Comparison of ENCODE assay signal across 1 cellular context in the genomic region with DNA sequence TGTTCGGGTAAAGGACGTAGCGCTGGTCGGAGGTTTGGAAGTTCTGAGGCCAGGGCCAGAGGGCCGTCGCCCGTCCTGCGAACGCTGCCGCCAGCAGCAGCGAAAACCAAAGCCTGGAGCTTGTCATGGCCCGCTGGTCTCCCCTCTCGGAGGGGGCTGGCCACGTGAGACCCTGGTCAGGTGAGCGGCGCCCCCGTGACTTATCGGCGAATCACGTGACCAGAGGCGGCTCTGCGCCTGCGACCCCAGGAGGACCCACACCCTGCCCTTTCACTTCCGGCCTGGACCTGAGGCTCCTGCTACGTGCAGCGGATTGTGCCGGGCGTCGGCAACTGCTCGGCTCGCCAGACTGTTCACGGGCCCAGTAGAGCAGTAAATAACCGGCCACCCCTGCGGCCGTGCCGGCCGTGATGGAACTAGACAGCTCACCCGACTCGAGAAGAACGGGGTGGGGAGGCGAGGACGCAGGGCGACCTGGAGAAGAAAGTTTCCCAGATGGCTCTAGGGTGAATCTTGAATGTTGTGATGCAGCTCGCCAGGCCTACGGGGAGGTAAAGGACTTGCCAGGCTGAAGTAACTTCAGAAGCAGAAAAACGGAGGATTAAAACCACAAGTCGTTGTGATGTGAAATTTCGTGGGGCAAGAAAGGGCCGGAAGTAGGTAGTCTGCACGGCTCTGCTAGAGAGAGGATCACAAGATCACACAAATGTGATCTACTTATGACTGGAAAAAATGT.
TF ChIP-seq lines count a peak whose summit lies in the region.

A gene (minus strand): TSS at position 169 of the 736 bp plus-strand sequence. CDS start 42 bp downstream, at position 127.

TF ChIP-seq in HepG2, 621 proteins besides CTCF, POLR2A, EP300 and RAD21 (continued from another document and continues in another):
- TF ChIP-seq, protein P1, sequence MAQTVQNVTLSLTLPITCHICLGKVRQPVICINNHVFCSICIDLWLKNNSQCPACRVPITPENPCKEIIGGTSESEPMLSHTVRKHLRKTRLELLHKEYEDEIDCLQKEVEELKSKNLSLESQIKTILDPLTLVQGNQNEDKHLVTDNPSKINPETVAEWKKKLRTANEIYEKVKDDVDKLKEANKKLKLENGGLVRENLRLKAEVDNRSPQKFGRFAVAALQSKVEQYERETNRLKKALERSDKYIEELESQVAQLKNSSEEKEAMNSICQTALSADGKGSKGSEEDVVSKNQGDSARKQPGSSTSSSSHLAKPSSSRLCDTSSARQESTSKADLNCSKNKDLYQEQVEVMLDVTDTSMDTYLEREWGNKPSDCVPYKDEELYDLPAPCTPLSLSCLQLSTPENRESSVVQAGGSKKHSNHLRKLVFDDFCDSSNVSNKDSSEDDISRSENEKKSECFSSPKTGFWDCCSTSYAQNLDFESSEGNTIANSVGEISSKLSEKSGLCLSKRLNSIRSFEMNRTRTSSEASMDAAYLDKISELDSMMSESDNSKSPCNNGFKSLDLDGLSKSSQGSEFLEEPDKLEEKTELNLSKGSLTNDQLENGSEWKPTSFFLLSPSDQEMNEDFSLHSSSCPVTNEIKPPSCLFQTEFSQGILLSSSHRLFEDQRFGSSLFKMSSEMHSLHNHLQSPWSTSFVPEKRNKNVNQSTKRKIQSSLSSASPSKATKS (CRISPR knock-in tag; IDR thresholded peaks at IDR 0.05), result 0 out of 2 replicates have a peak, but pooled peaks have one; percentile 41
- TF ChIP-seq, protein P2, sequence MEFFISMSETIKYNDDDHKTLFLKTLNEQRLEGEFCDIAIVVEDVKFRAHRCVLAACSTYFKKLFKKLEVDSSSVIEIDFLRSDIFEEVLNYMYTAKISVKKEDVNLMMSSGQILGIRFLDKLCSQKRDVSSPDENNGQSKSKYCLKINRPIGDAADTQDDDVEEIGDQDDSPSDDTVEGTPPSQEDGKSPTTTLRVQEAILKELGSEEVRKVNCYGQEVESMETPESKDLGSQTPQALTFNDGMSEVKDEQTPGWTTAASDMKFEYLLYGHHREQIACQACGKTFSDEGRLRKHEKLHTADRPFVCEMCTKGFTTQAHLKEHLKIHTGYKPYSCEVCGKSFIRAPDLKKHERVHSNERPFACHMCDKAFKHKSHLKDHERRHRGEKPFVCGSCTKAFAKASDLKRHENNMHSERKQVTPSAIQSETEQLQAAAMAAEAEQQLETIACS (CRISPR knock-in tag; IDR thresholded peaks at IDR 0.05), result peak; percentile 28; the same call in 1 of the 2 replicates
- peak; percentile 55; the same call in 1 of the 2 replicates for TF ChIP-seq GLI4 (CRISPR knock-in tag; IDR thresholded peaks at IDR 0.05; ENCODE audit: borderline replicate concordance)
- 0 out of 2 replicates have a peak, but pooled peaks have one; percentile 61 for TF ChIP-seq NCOA5 (CRISPR knock-in tag; IDR thresholded peaks at IDR 0.05)
- peak; percentile 91 for TF ChIP-seq RXRA (CRISPR knock-in tag; IDR thresholded peaks at IDR 0.05)
- no peak for TF ChIP-seq RARG (CRISPR knock-in tag; IDR thresholded peaks at IDR 0.05; ENCODE audit: low read depth)
- TF ChIP-seq HOXA3 (CRISPR knock-in tag; IDR thresholded peaks at IDR 0.05), result peak; percentile 94
- TF ChIP-seq RELA (CRISPR knock-in tag; IDR thresholded peaks at IDR 0.05), result peak; percentile 82; the same call in 1 of the 2 replicates
- peak; percentile 19; the same call in 1 of the 2 replicates for TF ChIP-seq HES4 (CRISPR knock-in tag; IDR thresholded peaks at IDR 0.05; ENCODE audit: borderline replicate concordance)
- TF ChIP-seq ZNF484 (CRISPR knock-in tag; IDR thresholded peaks at IDR 0.05; ENCODE audit: borderline replicate concordance, low read depth), result no peak
- TF ChIP-seq, protein P3, sequence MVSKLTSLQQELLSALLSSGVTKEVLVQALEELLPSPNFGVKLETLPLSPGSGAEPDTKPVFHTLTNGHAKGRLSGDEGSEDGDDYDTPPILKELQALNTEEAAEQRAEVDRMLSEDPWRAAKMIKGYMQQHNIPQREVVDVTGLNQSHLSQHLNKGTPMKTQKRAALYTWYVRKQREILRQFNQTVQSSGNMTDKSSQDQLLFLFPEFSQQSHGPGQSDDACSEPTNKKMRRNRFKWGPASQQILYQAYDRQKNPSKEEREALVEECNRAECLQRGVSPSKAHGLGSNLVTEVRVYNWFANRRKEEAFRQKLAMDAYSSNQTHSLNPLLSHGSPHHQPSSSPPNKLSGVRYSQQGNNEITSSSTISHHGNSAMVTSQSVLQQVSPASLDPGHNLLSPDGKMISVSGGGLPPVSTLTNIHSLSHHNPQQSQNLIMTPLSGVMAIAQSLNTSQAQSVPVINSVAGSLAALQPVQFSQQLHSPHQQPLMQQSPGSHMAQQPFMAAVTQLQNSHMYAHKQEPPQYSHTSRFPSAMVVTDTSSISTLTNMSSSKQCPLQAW (CRISPR knock-in tag; IDR thresholded peaks at IDR 0.05), result peak; percentile 87; the same call in 1 of the 2 replicates
- peak; percentile 12; the same call in 1 of the 2 replicates for TF ChIP-seq SOX13 (IDR thresholded peaks at IDR 0.05)
- TF ChIP-seq SOX13 (CRISPR knock-in tag; conservative IDR thresholded peaks at IDR 0.05 in 1 of 2, IDR thresholded peaks at IDR 0.05 in 1 of 2), result peak in 1 of 2 experiments; percentile 64; a peak in 2 of 4 replicates
- peak; percentile 56; the same call in 1 of the 2 replicates for TF ChIP-seq NFRKB (IDR thresholded peaks at IDR 0.05)
- peak; percentile 88; the same call in 1 of the 2 replicates for TF ChIP-seq ZNF569 (CRISPR knock-in tag; IDR thresholded peaks at IDR 0.05; ENCODE audit: borderline replicate concordance)
- TF ChIP-seq ZNF670 (CRISPR knock-in tag; IDR thresholded peaks at IDR 0.05; ENCODE audit: borderline replicate concordance), result peak; percentile 95
- TF ChIP-seq ZNF614 (CRISPR knock-in tag; IDR thresholded peaks at IDR 0.05; ENCODE audit: borderline replicate concordance), result peak; percentile 81; the same call in 1 of the 2 replicates
- TF ChIP-seq ZNF557 (CRISPR knock-in tag; IDR thresholded peaks at IDR 0.05), result 0 out of 2 replicates have a peak, but pooled peaks have one; percentile 60
- TF ChIP-seq, protein P4, sequence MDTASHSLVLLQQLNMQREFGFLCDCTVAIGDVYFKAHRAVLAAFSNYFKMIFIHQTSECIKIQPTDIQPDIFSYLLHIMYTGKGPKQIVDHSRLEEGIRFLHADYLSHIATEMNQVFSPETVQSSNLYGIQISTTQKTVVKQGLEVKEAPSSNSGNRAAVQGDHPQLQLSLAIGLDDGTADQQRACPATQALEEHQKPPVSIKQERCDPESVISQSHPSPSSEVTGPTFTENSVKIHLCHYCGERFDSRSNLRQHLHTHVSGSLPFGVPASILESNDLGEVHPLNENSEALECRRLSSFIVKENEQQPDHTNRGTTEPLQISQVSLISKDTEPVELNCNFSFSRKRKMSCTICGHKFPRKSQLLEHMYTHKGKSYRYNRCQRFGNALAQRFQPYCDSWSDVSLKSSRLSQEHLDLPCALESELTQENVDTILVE (CRISPR knock-in tag; IDR thresholded peaks at IDR 0.05), result peak; percentile 87
- TF ChIP-seq ZNF431 (CRISPR knock-in tag; IDR thresholded peaks at IDR 0.05; ENCODE audit: borderline replicate concordance, low read depth), result peak; percentile 96
- peak; percentile 82 for TF ChIP-seq ZNF317 (CRISPR knock-in tag; IDR thresholded peaks at IDR 0.05)
- TF ChIP-seq ZNF468 (CRISPR knock-in tag; IDR thresholded peaks at IDR 0.05), result peak; percentile 68; the same call in 1 of the 2 replicates
- no peak; the same call in 1 of the 2 replicates for TF ChIP-seq MAF1 (CRISPR knock-in tag; IDR thresholded peaks at IDR 0.05; ENCODE audit: borderline replicate concordance)
- TF ChIP-seq ZNF768 (CRISPR knock-in tag; IDR thresholded peaks at IDR 0.05), result peak; percentile 76; the same call in 1 of the 2 replicates
- TF ChIP-seq, protein P5, sequence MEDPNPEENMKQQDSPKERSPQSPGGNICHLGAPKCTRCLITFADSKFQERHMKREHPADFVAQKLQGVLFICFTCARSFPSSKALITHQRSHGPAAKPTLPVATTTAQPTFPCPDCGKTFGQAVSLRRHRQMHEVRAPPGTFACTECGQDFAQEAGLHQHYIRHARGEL (CRISPR knock-in tag; IDR thresholded peaks at IDR 0.05), result 0 out of 2 replicates have a peak, but pooled peaks have one; percentile 43
- peak; percentile 71 for TF ChIP-seq HCFC1 (IDR thresholded peaks at IDR 0.05; ENCODE audit: low read depth, low read length)
- peak; percentile 95 for TF ChIP-seq ZNF891 (CRISPR knock-in tag; IDR thresholded peaks at IDR 0.05)
- TF ChIP-seq TCF7L2 (IDR thresholded peaks at IDR 0.05; ENCODE audit: low read depth, low read length), result no peak
- TF ChIP-seq ASH2L (IDR thresholded peaks at IDR 0.05; ENCODE audit: insufficient read length, low read depth, low read length), result peak; percentile 86
- no peak; the same call in 1 of the 2 replicates for TF ChIP-seq ZNF337 (CRISPR knock-in tag; IDR thresholded peaks at IDR 0.05; ENCODE audit: borderline replicate concordance, low read depth)
- TF ChIP-seq KLF6 (CRISPR knock-in tag; IDR thresholded peaks at IDR 0.05), result peak; percentile 87
- TF ChIP-seq, protein P6, sequence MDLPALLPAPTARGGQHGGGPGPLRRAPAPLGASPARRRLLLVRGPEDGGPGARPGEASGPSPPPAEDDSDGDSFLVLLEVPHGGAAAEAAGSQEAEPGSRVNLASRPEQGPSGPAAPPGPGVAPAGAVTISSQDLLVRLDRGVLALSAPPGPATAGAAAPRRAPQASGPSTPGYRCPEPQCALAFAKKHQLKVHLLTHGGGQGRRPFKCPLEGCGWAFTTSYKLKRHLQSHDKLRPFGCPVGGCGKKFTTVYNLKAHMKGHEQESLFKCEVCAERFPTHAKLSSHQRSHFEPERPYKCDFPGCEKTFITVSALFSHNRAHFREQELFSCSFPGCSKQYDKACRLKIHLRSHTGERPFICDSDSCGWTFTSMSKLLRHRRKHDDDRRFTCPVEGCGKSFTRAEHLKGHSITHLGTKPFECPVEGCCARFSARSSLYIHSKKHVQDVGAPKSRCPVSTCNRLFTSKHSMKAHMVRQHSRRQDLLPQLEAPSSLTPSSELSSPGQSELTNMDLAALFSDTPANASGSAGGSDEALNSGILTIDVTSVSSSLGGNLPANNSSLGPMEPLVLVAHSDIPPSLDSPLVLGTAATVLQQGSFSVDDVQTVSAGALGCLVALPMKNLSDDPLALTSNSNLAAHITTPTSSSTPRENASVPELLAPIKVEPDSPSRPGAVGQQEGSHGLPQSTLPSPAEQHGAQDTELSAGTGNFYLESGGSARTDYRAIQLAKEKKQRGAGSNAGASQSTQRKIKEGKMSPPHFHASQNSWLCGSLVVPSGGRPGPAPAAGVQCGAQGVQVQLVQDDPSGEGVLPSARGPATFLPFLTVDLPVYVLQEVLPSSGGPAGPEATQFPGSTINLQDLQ (CRISPR knock-in tag; IDR thresholded peaks at IDR 0.05), result peak; percentile 98
- TF ChIP-seq ZNF205 (CRISPR knock-in tag; IDR thresholded peaks at IDR 0.05), result peak; percentile 71
- peak; percentile 84 for TF ChIP-seq ZNF256 (CRISPR knock-in tag; conservative IDR thresholded peaks at IDR 0.05)
- TF ChIP-seq LCORL (IDR thresholded peaks at IDR 0.05), result peak; percentile 77; the same call in 1 of the 2 replicates
- peak; percentile 87; the same call in 1 of the 2 replicates for TF ChIP-seq LCORL (CRISPR knock-in tag; IDR thresholded peaks at IDR 0.05)
- no peak; the same call in 1 of the 2 replicates for TF ChIP-seq SMYD3 (CRISPR knock-in tag; IDR thresholded peaks at IDR 0.05)
- peak; percentile 46; the same call in 1 of the 2 replicates for TF ChIP-seq ZNF652 (CRISPR knock-in tag; IDR thresholded peaks at IDR 0.05; ENCODE audit: borderline replicate concordance, low read depth)
- no peak for TF ChIP-seq ZNF496 (CRISPR knock-in tag; IDR thresholded peaks at IDR 0.05; ENCODE audit: insufficient replicate concordance)
- TF ChIP-seq, protein P7, sequence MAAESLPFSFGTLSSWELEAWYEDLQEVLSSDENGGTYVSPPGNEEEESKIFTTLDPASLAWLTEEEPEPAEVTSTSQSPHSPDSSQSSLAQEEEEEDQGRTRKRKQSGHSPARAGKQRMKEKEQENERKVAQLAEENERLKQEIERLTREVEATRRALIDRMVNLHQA (CRISPR knock-in tag; IDR thresholded peaks at IDR 0.05), result no peak
- TF ChIP-seq, protein P8, sequence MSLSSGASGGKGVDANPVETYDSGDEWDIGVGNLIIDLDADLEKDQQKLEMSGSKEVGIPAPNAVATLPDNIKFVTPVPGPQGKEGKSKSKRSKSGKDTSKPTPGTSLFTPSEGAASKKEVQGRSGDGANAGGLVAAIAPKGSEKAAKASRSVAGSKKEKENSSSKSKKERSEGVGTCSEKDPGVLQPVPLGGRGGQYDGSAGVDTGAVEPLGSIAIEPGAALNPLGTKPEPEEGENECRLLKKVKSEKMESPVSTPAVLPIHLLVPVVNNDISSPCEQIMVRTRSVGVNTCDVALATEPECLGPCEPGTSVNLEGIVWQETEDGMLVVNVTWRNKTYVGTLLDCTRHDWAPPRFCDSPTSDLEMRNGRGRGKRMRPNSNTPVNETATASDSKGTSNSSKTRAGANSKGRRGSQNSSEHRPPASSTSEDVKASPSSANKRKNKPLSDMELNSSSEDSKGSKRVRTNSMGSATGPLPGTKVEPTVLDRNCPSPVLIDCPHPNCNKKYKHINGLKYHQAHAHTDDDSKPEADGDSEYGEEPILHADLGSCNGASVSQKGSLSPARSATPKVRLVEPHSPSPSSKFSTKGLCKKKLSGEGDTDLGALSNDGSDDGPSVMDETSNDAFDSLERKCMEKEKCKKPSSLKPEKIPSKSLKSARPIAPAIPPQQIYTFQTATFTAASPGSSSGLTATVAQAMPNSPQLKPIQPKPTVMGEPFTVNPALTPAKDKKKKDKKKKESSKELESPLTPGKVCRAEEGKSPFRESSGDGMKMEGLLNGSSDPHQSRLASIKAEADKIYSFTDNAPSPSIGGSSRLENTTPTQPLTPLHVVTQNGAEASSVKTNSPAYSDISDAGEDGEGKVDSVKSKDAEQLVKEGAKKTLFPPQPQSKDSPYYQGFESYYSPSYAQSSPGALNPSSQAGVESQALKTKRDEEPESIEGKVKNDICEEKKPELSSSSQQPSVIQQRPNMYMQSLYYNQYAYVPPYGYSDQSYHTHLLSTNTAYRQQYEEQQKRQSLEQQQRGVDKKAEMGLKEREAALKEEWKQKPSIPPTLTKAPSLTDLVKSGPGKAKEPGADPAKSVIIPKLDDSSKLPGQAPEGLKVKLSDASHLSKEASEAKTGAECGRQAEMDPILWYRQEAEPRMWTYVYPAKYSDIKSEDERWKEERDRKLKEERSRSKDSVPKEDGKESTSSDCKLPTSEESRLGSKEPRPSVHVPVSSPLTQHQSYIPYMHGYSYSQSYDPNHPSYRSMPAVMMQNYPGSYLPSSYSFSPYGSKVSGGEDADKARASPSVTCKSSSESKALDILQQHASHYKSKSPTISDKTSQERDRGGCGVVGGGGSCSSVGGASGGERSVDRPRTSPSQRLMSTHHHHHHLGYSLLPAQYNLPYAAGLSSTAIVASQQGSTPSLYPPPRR (CRISPR knock-in tag; IDR thresholded peaks at IDR 0.05; ENCODE audit: borderline replicate concordance), result peak; percentile 73; the same call in 1 of the 2 replicates
- TF ChIP-seq TSC22D2 (CRISPR knock-in tag; IDR thresholded peaks at IDR 0.05; ENCODE audit: borderline replicate concordance), result peak; percentile 67; the same call in 1 of the 2 replicates
- TF ChIP-seq GZF1 (CRISPR knock-in tag; IDR thresholded peaks at IDR 0.05), result no peak
- TF ChIP-seq ZNF510 (CRISPR knock-in tag; IDR thresholded peaks at IDR 0.05; ENCODE audit: low read depth), result no peak
- TF ChIP-seq, protein P9, sequence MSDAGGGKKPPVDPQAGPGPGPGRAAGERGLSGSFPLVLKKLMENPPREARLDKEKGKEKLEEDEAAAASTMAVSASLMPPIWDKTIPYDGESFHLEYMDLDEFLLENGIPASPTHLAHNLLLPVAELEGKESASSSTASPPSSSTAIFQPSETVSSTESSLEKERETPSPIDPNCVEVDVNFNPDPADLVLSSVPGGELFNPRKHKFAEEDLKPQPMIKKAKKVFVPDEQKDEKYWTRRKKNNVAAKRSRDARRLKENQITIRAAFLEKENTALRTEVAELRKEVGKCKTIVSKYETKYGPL (CRISPR knock-in tag; IDR thresholded peaks at IDR 0.05), result peak; percentile 74; the same call in 1 of the 2 replicates
- peak; percentile 48; the same call in 1 of the 2 replicates for TF ChIP-seq HNRNPUL1 (IDR thresholded peaks at IDR 0.05; ENCODE audit: low read depth, low read length)
- TF ChIP-seq ZNF883 (CRISPR knock-in tag; IDR thresholded peaks at IDR 0.05; ENCODE audit: not compliant biosample characterization), result peak; percentile 86
